ENCODE assay signal across 1 cellular context in the genomic region with DNA sequence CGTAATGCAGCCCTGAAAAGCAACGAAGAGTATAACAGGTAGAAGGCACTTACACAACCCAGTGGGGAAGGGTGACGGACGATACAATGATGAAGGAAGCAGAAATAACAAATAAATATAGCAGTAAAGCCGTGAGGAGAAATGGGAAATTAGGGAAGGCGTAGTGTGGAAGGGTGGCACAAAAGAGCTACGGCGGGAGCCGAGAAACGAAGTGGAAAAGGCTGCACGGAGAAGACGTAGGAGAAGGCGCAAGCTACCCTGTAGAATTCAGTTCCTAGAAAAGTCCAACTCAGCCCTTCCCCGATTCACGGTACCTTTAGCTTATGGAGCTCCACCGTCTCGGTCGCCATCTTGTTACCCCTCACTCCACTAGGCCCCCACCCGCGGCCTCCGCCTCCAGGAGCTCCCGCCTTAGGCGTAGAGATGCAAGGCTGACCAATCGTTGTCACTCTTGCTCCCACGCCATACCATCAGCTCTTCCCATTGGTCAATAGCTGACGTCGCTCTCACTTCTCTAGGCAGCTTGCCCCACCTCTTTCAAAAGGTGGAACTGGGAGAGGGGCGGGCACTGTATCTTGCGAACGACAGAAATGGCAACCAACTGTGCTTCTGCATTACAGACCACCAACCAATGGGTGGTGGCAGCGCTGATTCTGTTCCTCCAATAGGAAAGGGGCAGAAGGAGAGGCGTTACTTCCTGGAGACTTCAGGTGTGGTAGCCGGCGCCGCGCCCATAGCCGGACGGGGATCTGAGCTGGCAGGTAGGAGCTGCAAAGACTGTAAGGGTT.
TF ChIP-seq lines count a peak whose summit lies in the region.

A gene with protein sequence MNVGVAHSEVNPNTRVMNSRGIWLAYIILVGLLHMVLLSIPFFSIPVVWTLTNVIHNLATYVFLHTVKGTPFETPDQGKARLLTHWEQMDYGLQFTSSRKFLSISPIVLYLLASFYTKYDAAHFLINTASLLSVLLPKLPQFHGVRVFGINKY (plus strand): TSS at position 690 of the 788 bp plus-strand sequence. CDS start 959 bp downstream, outside the sequence.
A gene with protein sequence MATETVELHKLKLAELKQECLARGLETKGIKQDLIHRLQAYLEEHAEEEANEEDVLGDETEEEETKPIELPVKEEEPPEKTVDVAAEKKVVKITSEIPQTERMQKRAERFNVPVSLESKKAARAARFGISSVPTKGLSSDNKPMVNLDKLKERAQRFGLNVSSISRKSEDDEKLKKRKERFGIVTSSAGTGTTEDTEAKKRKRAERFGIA (minus strand): TSS at position 373 of the 788 bp plus-strand sequence. CDS start 23 bp downstream, at position 350.

TF ChIP-seq in HepG2, 621 proteins besides CTCF, POLR2A, EP300 and RAD21 (continued from another document and continues in another):
- TF ChIP-seq, protein P1, sequence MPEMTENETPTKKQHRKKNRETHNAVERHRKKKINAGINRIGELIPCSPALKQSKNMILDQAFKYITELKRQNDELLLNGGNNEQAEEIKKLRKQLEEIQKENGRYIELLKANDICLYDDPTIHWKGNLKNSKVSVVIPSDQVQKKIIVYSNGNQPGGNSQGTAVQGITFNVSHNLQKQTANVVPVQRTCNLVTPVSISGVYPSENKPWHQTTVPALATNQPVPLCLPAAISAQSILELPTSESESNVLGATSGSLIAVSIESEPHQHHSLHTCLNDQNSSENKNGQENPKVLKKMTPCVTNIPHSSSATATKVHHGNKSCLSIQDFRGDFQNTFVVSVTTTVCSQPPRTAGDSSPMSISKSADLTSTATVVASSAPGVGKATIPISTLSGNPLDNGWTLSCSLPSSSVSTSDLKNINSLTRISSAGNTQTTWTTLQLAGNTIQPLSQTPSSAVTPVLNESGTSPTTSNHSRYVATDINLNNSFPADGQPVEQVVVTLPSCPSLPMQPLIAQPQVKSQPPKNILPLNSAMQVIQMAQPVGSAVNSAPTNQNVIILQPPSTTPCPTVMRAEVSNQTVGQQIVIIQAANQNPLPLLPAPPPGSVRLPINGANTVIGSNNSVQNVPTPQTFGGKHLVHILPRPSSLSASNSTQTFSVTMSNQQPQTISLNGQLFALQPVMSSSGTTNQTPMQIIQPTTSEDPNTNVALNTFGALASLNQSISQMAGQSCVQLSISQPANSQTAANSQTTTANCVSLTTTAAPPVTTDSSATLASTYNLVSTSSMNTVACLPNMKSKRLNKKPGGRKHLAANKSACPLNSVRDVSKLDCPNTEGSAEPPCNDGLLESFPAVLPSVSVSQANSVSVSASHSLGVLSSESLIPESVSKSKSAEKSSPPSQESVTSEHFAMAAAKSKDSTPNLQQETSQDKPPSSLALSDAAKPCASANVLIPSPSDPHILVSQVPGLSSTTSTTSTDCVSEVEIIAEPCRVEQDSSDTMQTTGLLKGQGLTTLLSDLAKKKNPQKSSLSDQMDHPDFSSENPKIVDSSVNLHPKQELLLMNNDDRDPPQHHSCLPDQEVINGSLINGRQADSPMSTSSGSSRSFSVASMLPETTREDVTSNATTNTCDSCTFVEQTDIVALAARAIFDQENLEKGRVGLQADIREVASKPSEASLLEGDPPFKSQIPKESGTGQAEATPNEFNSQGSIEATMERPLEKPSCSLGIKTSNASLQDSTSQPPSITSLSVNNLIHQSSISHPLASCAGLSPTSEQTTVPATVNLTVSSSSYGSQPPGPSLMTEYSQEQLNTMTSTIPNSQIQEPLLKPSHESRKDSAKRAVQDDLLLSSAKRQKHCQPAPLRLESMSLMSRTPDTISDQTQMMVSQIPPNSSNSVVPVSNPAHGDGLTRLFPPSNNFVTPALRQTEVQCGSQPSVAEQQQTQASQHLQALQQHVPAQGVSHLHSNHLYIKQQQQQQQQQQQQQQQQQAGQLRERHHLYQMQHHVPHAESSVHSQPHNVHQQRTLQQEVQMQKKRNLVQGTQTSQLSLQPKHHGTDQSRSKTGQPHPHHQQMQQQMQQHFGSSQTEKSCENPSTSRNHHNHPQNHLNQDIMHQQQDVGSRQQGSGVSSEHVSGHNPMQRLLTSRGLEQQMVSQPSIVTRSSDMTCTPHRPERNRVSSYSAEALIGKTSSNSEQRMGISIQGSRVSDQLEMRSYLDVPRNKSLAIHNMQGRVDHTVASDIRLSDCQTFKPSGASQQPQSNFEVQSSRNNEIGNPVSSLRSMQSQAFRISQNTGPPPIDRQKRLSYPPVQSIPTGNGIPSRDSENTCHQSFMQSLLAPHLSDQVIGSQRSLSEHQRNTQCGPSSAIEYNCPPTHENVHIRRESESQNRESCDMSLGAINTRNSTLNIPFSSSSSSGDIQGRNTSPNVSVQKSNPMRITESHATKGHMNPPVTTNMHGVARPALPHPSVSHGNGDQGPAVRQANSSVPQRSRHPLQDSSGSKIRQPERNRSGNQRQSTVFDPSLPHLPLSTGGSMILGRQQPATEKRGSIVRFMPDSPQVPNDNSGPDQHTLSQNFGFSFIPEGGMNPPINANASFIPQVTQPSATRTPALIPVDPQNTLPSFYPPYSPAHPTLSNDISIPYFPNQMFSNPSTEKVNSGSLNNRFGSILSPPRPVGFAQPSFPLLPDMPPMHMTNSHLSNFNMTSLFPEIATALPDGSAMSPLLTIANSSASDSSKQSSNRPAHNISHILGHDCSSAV (CRISPR knock-in tag; IDR thresholded peaks at IDR 0.05; ENCODE audit: borderline replicate concordance), result no peak
- peak; percentile 87 for TF ChIP-seq TAF1 (CRISPR knock-in tag; IDR thresholded peaks at IDR 0.05)
- TF ChIP-seq ZNF556 (CRISPR knock-in tag; IDR thresholded peaks at IDR 0.05; ENCODE audit: borderline replicate concordance), result no peak; the same call in 1 of the 2 replicates
- TF ChIP-seq, protein P2, sequence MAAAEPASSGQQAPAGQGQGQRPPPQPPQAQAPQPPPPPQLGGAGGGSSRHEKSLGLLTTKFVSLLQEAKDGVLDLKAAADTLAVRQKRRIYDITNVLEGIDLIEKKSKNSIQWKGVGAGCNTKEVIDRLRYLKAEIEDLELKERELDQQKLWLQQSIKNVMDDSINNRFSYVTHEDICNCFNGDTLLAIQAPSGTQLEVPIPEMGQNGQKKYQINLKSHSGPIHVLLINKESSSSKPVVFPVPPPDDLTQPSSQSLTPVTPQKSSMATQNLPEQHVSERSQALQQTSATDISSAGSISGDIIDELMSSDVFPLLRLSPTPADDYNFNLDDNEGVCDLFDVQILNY (CRISPR knock-in tag; conservative IDR thresholded peaks at IDR 0.05), result peak; percentile 90
- TF ChIP-seq SRF (IDR thresholded peaks at IDR 0.05; ENCODE audit: low read depth, low read length), result no peak
- TF ChIP-seq ATM (IDR thresholded peaks at IDR 0.05; ENCODE audit: borderline replicate concordance), result no peak
- no peak for TF ChIP-seq ZNF441 (CRISPR knock-in tag; IDR thresholded peaks at IDR 0.05; ENCODE audit: borderline replicate concordance)
- peak; percentile 8; the same call in 1 of the 2 replicates for TF ChIP-seq TOPORS (CRISPR knock-in tag; IDR thresholded peaks at IDR 0.05)
- TF ChIP-seq SRSF1 (optimal IDR thresholded peaks at IDR 0.05; ENCODE audit: low read depth, low read length), result peak; percentile 40
- TF ChIP-seq SP2 (CRISPR knock-in tag; IDR thresholded peaks at IDR 0.05), result peak; percentile 95
- TF ChIP-seq, protein P3, sequence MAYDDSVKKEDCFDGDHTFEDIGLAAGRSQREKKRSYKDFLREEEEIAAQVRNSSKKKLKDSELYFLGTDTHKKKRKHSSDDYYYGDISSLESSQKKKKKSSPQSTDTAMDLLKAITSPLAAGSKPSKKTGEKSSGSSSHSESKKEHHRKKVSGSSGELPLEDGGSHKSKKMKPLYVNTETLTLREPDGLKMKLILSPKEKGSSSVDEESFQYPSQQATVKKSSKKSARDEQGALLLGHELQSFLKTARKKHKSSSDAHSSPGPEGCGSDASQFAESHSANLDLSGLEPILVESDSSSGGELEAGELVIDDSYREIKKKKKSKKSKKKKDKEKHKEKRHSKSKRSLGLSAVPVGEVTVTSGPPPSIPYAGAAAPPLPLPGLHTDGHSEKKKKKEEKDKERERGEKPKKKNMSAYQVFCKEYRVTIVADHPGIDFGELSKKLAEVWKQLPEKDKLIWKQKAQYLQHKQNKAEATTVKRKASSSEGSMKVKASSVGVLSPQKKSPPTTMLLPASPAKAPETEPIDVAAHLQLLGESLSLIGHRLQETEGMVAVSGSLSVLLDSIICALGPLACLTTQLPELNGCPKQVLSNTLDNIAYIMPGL (CRISPR knock-in tag; IDR thresholded peaks at IDR 0.05; ENCODE audit: borderline replicate concordance in 1 of 2, low read depth in 1 of 2), result peak; percentile 40 to 50; a peak in 2 of 4 replicates
- no peak for TF ChIP-seq ZNF20 (CRISPR knock-in tag; IDR thresholded peaks at IDR 0.05)
- TF ChIP-seq SPEN (CRISPR knock-in tag; IDR thresholded peaks at IDR 0.05; ENCODE audit: low read depth), result peak; percentile 61
- TF ChIP-seq, protein P4, sequence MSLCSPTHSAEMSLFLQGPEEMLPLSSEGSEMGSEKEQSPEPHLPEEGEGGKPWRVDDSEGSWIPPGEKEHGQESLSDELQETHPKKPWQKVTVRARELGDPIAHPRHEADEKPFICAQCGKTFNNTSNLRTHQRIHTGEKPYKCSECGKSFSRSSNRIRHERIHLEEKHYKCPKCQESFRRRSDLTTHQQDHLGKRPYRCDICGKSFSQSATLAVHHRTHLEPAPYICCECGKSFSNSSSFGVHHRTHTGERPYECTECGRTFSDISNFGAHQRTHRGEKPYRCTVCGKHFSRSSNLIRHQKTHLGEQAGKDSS (CRISPR knock-in tag; IDR thresholded peaks at IDR 0.05; ENCODE audit: borderline replicate concordance, low read depth), result 0 out of 2 replicates have a peak, but pooled peaks have one; percentile 18
- TF ChIP-seq HDAC1 (CRISPR knock-in tag; IDR thresholded peaks at IDR 0.05), result peak; percentile 80
- 0 out of 2 replicates have a peak, but pooled peaks have one; percentile 31 for TF ChIP-seq ZNF331 (CRISPR knock-in tag; IDR thresholded peaks at IDR 0.05)
- TF ChIP-seq, protein P5, sequence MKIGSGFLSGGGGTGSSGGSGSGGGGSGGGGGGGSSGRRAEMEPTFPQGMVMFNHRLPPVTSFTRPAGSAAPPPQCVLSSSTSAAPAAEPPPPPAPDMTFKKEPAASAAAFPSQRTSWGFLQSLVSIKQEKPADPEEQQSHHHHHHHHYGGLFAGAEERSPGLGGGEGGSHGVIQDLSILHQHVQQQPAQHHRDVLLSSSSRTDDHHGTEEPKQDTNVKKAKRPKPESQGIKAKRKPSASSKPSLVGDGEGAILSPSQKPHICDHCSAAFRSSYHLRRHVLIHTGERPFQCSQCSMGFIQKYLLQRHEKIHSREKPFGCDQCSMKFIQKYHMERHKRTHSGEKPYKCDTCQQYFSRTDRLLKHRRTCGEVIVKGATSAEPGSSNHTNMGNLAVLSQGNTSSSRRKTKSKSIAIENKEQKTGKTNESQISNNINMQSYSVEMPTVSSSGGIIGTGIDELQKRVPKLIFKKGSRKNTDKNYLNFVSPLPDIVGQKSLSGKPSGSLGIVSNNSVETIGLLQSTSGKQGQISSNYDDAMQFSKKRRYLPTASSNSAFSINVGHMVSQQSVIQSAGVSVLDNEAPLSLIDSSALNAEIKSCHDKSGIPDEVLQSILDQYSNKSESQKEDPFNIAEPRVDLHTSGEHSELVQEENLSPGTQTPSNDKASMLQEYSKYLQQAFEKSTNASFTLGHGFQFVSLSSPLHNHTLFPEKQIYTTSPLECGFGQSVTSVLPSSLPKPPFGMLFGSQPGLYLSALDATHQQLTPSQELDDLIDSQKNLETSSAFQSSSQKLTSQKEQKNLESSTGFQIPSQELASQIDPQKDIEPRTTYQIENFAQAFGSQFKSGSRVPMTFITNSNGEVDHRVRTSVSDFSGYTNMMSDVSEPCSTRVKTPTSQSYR (CRISPR knock-in tag; IDR thresholded peaks at IDR 0.05; ENCODE audit: borderline replicate concordance), result no peak
- TF ChIP-seq RXRA (CRISPR knock-in tag; IDR thresholded peaks at IDR 0.05), result peak; percentile 43; the same call in 1 of the 2 replicates
- peak; percentile 83; the same call in 1 of the 2 replicates for TF ChIP-seq MXD4 (CRISPR knock-in tag; IDR thresholded peaks at IDR 0.05)
- peak; percentile 57; the same call in 1 of the 2 replicates for TF ChIP-seq RFXAP (CRISPR knock-in tag; IDR thresholded peaks at IDR 0.05; ENCODE audit: borderline replicate concordance)
- no peak for TF ChIP-seq ZNF672 (CRISPR knock-in tag; IDR thresholded peaks at IDR 0.05)
- no peak for TF ChIP-seq JARID2 (CRISPR knock-in tag; IDR thresholded peaks at IDR 0.05; ENCODE audit: insufficient replicate concordance)
- TF ChIP-seq ARID2 (CRISPR knock-in tag; IDR thresholded peaks at IDR 0.05; ENCODE audit: borderline replicate concordance), result 0 out of 2 replicates have a peak, but pooled peaks have one; percentile 45
- TF ChIP-seq, protein P6, sequence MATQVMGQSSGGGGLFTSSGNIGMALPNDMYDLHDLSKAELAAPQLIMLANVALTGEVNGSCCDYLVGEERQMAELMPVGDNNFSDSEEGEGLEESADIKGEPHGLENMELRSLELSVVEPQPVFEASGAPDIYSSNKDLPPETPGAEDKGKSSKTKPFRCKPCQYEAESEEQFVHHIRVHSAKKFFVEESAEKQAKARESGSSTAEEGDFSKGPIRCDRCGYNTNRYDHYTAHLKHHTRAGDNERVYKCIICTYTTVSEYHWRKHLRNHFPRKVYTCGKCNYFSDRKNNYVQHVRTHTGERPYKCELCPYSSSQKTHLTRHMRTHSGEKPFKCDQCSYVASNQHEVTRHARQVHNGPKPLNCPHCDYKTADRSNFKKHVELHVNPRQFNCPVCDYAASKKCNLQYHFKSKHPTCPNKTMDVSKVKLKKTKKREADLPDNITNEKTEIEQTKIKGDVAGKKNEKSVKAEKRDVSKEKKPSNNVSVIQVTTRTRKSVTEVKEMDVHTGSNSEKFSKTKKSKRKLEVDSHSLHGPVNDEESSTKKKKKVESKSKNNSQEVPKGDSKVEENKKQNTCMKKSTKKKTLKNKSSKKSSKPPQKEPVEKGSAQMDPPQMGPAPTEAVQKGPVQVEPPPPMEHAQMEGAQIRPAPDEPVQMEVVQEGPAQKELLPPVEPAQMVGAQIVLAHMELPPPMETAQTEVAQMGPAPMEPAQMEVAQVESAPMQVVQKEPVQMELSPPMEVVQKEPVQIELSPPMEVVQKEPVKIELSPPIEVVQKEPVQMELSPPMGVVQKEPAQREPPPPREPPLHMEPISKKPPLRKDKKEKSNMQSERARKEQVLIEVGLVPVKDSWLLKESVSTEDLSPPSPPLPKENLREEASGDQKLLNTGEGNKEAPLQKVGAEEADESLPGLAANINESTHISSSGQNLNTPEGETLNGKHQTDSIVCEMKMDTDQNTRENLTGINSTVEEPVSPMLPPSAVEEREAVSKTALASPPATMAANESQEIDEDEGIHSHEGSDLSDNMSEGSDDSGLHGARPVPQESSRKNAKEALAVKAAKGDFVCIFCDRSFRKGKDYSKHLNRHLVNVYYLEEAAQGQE (IDR thresholded peaks at IDR 0.05; ENCODE audit: borderline replicate concordance in 1 of 2, low read depth in 1 of 2, low read length in 2 of 2), result 0 out of 4 replicates have a peak, but pooled peaks of 1 of the 2 experiments have one; percentile 27
